In genomic region chr2:237569896-237570295, GRCh38 we compare ENCODE assay signal across 9 cellular contexts. TPM values are rescaled to one million over a fixed set of nuclear protein-coding genes. Genes with fewer than 3 reads are reported as not detected.
"Had no signal": no experiment of that assay in that cellular context is flagged by ENCODE, and none has a peak within 500 bp of the region (broad histone marks: within the 10 kb centered on the region; RNA-seq: fewer than 3 reads in every experiment).

No MANE protein-coding gene starts in this region.

- H3K4me3 ChIP-seq: GM23248 had no signal

- DNase-seq: GM23248, GOT3, H9, HCEC 1CT, KBM-7 had no signal

- H3K27ac ChIP-seq: GM23248, HL-60 had no signal

- ATAC-seq: HepG2 had no signal

RNA-seq across cellular contexts. Expression of gene PRLH, which starts 3.5 kb away (rescaled TPM):
- total RNA-seq: GM23248, H4, H9, HepG2, HT1080 had no signal

RNA-seq across cellular contexts. Expression of gene RAB17, which starts 20.6 kb away (rescaled TPM):
- total RNA-seq: H4, HT1080 had no signal
